ENCODE assay signal across 8 cellular contexts in the genomic region with DNA sequence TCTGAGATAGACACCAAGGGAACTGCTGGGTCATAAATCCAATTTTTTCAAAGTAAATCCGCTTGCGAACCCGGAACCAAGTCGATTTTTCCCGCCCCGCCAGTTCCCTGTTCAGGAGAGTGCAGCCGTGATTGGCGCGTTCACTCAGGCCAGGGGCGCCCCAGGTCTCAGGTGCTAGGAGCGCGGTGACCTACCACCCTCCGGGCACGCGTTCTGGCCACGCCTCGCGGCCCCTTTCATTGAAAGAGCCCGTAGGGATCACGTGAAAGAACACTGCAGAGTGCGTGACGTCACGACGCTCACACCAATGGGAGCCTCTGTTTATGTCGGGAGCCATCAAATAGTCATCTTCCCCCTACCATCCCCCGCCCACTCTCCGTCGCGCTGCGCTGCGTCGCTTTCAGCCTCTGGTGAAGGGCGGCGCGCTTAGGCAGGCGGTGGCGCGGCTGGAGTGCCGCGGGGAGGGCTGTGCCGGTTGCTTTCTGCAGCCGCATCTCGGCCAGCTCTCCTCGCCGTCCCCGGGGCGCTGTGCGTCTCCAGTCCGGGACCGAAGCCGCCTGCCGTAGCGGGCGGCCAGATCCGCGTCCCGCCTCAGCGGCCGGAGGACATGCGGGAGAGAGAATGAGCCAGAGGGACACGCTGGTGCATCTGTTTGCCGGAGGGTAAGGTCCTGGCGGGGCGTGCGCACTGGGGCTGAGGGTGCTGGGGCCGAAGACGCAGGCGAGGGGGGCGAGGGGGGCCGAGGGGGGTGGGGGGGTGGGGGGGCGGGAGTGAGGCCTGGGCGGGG. TPM values are rescaled to one million over a fixed set of nuclear protein-coding genes. Genes with fewer than 3 reads are reported as not detected.
A peak's percentile ranks its signal among the peaks of the same experiment; 100 is the strongest.
DNase-seq lines count a peak whose midpoint lies in the region; ATAC-seq and TF ChIP-seq lines count a peak whose summit lies in the region.

A gene with protein sequence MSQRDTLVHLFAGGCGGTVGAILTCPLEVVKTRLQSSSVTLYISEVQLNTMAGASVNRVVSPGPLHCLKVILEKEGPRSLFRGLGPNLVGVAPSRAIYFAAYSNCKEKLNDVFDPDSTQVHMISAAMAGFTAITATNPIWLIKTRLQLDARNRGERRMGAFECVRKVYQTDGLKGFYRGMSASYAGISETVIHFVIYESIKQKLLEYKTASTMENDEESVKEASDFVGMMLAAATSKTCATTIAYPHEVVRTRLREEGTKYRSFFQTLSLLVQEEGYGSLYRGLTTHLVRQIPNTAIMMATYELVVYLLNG (plus strand): TSS at position 403 of the 787 bp plus-strand sequence. CDS start 219 bp downstream, at position 622.

- in situ Hi-C loops in GM13976 (cut with MboI; ENCODE audit: low sequenced_read_pairs, unreplicated experiment): no loop called here

- intact Hi-C loops in T-helper 1 cell treated with Interleukin-12 subunit alpha and Interleukin-12 subunit beta and Interleukin-4 antibody, amounts not matched to agents 30 ng/mL and 1 ng/mL, for 36 hours (cut with micrococcal nuclease): loop anchor here (1.0 to 10.0 kb wide), 18 partner anchors 15 to 1781 kb away; a partner anchor contains a TSS
- intact Hi-C loops in left cardiac atrium (cut with DNase I) (no loop called here), posterior vena cava (cut with DNase I) (no loop called here), upper lobe of right lung (cut with DNase I) (no loop called here)

- DNase-seq in GM13976 (ENCODE audit: low spot score) (peak; percentile 95), NCI-H146 treated with DMSO at 0.1 percent for 48 hours (lab: John Stamatoyannopoulos, UW; ENCODE audit: unreplicated experiment) (peak; percentile 99), amniotic epithelial cell (ENCODE audit: low read depth) (peak; percentile 97), left cardiac atrium (peak; percentile 98), posterior vena cava (ENCODE audit: low spot score) (peak; percentile 99), upper lobe of right lung (peak; percentile 99)

- peak; percentile 95 for ATAC-seq in HG02870 (IDR thresholded peaks at IDR 0.05; ENCODE audit: unreplicated experiment)
- ATAC-seq in left cardiac atrium: peak; percentile 99 to 100
- peak; percentile 99 for ATAC-seq in upper lobe of right lung

- H3K36me3 ChIP-seq in upper lobe of right lung: no peaks in the 10 kb centered on the region

- TF ChIP-seq CTCF in GM13976 (IDR thresholded peaks at IDR 0.05; ENCODE audit: borderline replicate concordance, control extremely low read depth, extremely low read depth, insufficient read depth, missing control alignments) (no peak), upper lobe of right lung (IDR thresholded peaks at IDR 0.05) (no peak)

- peaks cover 31% of the 10 kb centered on the region for H3K4me1 ChIP-seq in upper lobe of right lung

- H3K27ac ChIP-seq in upper lobe of right lung: peak within 1 kb of the TSS; percentile 99

- peak within 1 kb of the TSS; percentile 84 for H3K4me3 ChIP-seq in upper lobe of right lung

- no peaks in the 10 kb centered on the region for H3K27me3 ChIP-seq in upper lobe of right lung

- H3K9me3 ChIP-seq in upper lobe of right lung: no peaks in the 10 kb centered on the region

RNA-seq across cellular contexts. Expression of the gene that starts here (rescaled TPM):
- 37.5 and 37.9 TPM in 2 replicates for total RNA-seq in T-helper 1 cell treated with Interleukin-12 subunit alpha and Interleukin-12 subunit beta and Interleukin-4 antibody, amounts not matched to agents 30 ng/mL and 1 ng/mL, for 36 hours
- total RNA-seq in left cardiac atrium (10 to 100 TPM; 54.5 to 54.7 TPM), posterior vena cava (10 to 100 TPM; 50.8 to 57.2 TPM), upper lobe of right lung (83.4 TPM)

Comparison
In these comparisons a context has a peak if more than half of its experiments do, and no peak if none do; other contexts are left out.
1. Peak in every context shown above with its lines: DNase-seq, ATAC-seq, H3K4me3 ChIP-seq and H3K27ac ChIP-seq.